In genomic region chr3:129160891-129161859, GRCh38 we compare ENCODE assay signal across 1 cellular context.
TF ChIP-seq lines count a peak whose summit lies in the region.

Gene ISY1, minus strand, starts transcription at chr3:129161063. Its CDS starts 88 bp downstream, at chr3:129160975.

TF ChIP-seq in GM12878, 131 proteins besides CTCF, POLR2A, EP300 and RAD21 (continued from another document and continues in another):
- TF ChIP-seq, protein P1, sequence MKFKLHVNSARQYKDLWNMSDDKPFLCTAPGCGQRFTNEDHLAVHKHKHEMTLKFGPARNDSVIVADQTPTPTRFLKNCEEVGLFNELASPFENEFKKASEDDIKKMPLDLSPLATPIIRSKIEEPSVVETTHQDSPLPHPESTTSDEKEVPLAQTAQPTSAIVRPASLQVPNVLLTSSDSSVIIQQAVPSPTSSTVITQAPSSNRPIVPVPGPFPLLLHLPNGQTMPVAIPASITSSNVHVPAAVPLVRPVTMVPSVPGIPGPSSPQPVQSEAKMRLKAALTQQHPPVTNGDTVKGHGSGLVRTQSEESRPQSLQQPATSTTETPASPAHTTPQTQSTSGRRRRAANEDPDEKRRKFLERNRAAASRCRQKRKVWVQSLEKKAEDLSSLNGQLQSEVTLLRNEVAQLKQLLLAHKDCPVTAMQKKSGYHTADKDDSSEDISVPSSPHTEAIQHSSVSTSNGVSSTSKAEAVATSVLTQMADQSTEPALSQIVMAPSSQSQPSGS (IDR thresholded peaks at IDR 0.05; ENCODE audit: low read length) = peak; percentile 36; the same call in 1 of the 2 replicates
- TF ChIP-seq SIN3A (IDR thresholded peaks at IDR 0.05; ENCODE audit: low read depth, low read length) (peak; percentile 62), USF1 (IDR thresholded peaks at IDR 0.05; ENCODE audit: borderline replicate concordance, extremely low read length, insufficient read depth, low read depth, low read length) (no peak), CBX3 (IDR thresholded peaks at IDR 0.05; ENCODE audit: borderline replicate concordance, low read depth) (no peak), ZBED1 (IDR thresholded peaks at IDR 0.05; ENCODE audit: borderline replicate concordance) (0 out of 2 replicates have a peak, but pooled peaks have one; percentile 37), NFYA (IDR thresholded peaks at IDR 0.05; ENCODE audit: borderline replicate concordance, low read depth, low read length) (no peak), SREBF1 (IDR thresholded peaks at IDR 0.05; ENCODE audit: low read length) (no peak), SMARCA5 (IDR thresholded peaks at IDR 0.05) (0 out of 2 replicates have a peak, but pooled peaks have one; percentile 37), BACH1 (IDR thresholded peaks at IDR 0.05; ENCODE audit: borderline replicate concordance) (no peak), CEBPZ (IDR thresholded peaks at IDR 0.05; ENCODE audit: low read depth, low read length) (no peak; the same call in 1 of the 2 replicates), BMI1 (IDR thresholded peaks at IDR 0.05; ENCODE audit: borderline replicate concordance) (no peak), MEF2A (IDR thresholded peaks at IDR 0.05; ENCODE audit: insufficient read depth, low read depth, low read length) (no peak), ZNF687 (IDR thresholded peaks at IDR 0.05) (peak; percentile 21; the same call in 1 of the 2 replicates), HCFC1 (IDR thresholded peaks at IDR 0.05; ENCODE audit: low read length) (peak; percentile 77), HDAC2 (IDR thresholded peaks at IDR 0.05) (0 out of 2 replicates have a peak, but pooled peaks have one; percentile 77), JUNB (IDR thresholded peaks at IDR 0.05) (no peak), KDM1A (IDR thresholded peaks at IDR 0.05; ENCODE audit: borderline replicate concordance) (no peak), SP1 (IDR thresholded peaks at IDR 0.05; ENCODE audit: low read depth, low read length) (no peak), ESRRA (IDR thresholded peaks at IDR 0.05; ENCODE audit: low read length) (no peak), KLF5 (IDR thresholded peaks at IDR 0.05; ENCODE audit: partially characterized antibody) (peak; percentile 86), IKZF2 (IDR thresholded peaks at IDR 0.05) (peak; percentile 54 to 59; a peak in 2 of 4 replicates), EZH2 (IDR thresholded peaks at IDR 0.05; ENCODE audit: borderline replicate concordance, control insufficient read depth, low read depth, low read length) (0 out of 2 replicates have a peak, but pooled peaks have one; percentile 40), RUNX3 (IDR thresholded peaks at IDR 0.05; ENCODE audit: low read length) (peak; percentile 76), WRNIP1 (IDR thresholded peaks at IDR 0.05; ENCODE audit: borderline replicate concordance, low read depth, low read length) (0 out of 2 replicates have a peak, but pooled peaks have one; percentile 85), PAX8 (IDR thresholded peaks at IDR 0.05) (no peak), BCLAF1 (IDR thresholded peaks at IDR 0.05) (no peak), PAX5 (IDR thresholded peaks at IDR 0.05; ENCODE audit: borderline replicate concordance, low read depth, low read length) (no peak), ZNF622 (IDR thresholded peaks at IDR 0.05) (no peak), TARDBP (IDR thresholded peaks at IDR 0.05; ENCODE audit: borderline replicate concordance) (peak; percentile 73; the same call in 1 of the 2 replicates), MTA3 (IDR thresholded peaks at IDR 0.05; ENCODE audit: borderline replicate concordance, low read length) (peak; percentile 96; the same call in 1 of the 2 replicates), POLR2AphosphoS5 (IDR thresholded peaks at IDR 0.05; ENCODE audit: low read length) (peak; percentile 97), POLR2AphosphoS2 (IDR thresholded peaks at IDR 0.05; ENCODE audit: low read depth, low read length) (peak; percentile 90; the same call in 1 of the 2 replicates), ASH2L (IDR thresholded peaks at IDR 0.05; ENCODE audit: borderline replicate concordance, low read depth) (0 out of 2 replicates have a peak, but pooled peaks have one; percentile 34), RBBP5 (conservative IDR thresholded peaks at IDR 0.05) (0 out of 2 replicates have a peak, but pooled peaks have one; percentile 81), MXI1 (IDR thresholded peaks at IDR 0.05; ENCODE audit: low read depth, low read length) (peak; percentile 100), ETV6 (conservative IDR thresholded peaks at IDR 0.05 in 1 of 2, IDR thresholded peaks at IDR 0.05 in 1 of 2; ENCODE audit: borderline replicate concordance in 1 of 2, low read depth in 1 of 2) (peak in 1 of 2 experiments; percentile 88; a peak in 1 of 4 replicates), YY1 (IDR thresholded peaks at IDR 0.05; ENCODE audit: low read depth, low read length) (peak; percentile 67), SUZ12 (IDR thresholded peaks at IDR 0.05; ENCODE audit: unreplicated experiment) (no peak), REST (IDR thresholded peaks at IDR 0.05; ENCODE audit: low read depth, low read length) (0 out of 2 replicates have a peak, but pooled peaks have one; percentile 3)
- TF ChIP-seq, protein P2, sequence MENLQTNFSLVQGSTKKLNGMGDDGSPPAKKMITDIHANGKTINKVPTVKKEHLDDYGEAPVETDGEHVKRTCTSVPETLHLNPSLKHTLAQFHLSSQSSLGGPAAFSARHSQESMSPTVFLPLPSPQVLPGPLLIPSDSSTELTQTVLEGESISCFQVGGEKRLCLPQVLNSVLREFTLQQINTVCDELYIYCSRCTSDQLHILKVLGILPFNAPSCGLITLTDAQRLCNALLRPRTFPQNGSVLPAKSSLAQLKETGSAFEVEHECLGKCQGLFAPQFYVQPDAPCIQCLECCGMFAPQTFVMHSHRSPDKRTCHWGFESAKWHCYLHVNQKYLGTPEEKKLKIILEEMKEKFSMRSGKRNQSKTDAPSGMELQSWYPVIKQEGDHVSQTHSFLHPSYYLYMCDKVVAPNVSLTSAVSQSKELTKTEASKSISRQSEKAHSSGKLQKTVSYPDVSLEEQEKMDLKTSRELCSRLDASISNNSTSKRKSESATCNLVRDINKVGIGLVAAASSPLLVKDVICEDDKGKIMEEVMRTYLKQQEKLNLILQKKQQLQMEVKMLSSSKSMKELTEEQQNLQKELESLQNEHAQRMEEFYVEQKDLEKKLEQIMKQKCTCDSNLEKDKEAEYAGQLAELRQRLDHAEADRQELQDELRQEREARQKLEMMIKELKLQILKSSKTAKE (IDR thresholded peaks at IDR 0.05; ENCODE audit: low read depth, poor library complexity, severe bottlenecking) = peak; percentile 88
- TF ChIP-seq, protein P3, sequence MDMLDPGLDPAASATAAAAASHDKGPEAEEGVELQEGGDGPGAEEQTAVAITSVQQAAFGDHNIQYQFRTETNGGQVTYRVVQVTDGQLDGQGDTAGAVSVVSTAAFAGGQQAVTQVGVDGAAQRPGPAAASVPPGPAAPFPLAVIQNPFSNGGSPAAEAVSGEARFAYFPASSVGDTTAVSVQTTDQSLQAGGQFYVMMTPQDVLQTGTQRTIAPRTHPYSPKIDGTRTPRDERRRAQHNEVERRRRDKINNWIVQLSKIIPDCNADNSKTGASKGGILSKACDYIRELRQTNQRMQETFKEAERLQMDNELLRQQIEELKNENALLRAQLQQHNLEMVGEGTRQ (IDR thresholded peaks at IDR 0.05; ENCODE audit: borderline replicate concordance, low read depth, low read length) = no peak; the same call in 1 of the 2 replicates
